Comparison of ENCODE assay signal across 19 cellular contexts in the genomic region with DNA sequence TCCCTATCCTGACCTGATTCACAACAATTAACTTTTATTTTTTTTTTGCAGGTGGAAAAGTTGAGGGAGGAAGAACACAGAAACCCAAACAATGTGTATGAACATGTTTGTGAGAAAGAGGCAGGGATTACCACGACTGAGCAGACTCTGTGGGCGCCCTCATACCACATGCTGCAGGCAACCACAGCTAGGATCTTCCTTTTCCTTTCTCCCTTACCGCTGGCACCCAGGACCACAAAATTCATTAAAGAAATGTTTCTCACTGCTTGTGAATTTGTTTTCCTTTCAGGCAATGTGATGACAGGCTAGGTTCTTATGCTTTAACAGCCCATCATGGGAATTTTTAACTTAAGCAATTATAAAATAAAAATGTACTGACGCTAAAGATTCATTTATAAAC.
DNase-seq lines count a peak whose midpoint lies in the region; ATAC-seq, FAIRE-seq and TF ChIP-seq lines count a peak whose summit lies in the region.
"Had no signal": no experiment of that assay in that cellular context is flagged by ENCODE, and none has a peak within 500 bp of the region (broad histone marks: within the 10 kb centered on the region; RNA-seq: fewer than 3 reads in every experiment).

No MANE protein-coding gene starts in this region.

- peak; percentile 100 for ATAC-seq in DND-41 (ENCODE audit: insufficient read depth, low read depth)
- ATAC-seq in left colon = no peak
- ATAC-seq: SK-N-SH treated with all-trans-retinoic acid at 6 μM for 48 hours had no signal

- H3K36me3 Mint-ChIP-seq in neural progenitor cell = no peaks in the 10 kb centered on the region

- H3K4me3 Mint-ChIP-seq in neural progenitor cell = no peak overlapping the region
- H3K4me3 Mint-ChIP-seq: CD14-positive monocyte, HFFc6 had no signal

- DNase-seq in DND-41 (peak; percentile 61), KBM-7 (peak; percentile 9), bronchial epithelial cell (ENCODE audit: low read depth) (peak; percentile 44), neural progenitor cell (ENCODE audit: low spot score) (no peak), left colon (no peak), DMS53 (lab: John Stamatoyannopoulos, UW) (no peak), foreskin melanocyte (no peak)
- DNase-seq: Caco-2, HFFc6, NCI-H1092 treated with DMSO at 0.1 percent for 48 hours, NCI-H1694 treated with DMSO at 0.1 percent for 48 hours, NCI-H446 treated with DMSO at 0.1 percent for 48 hours, NCI-H82, SHP77 had no signal

- H3K4me1 ChIP-seq in DND-41 (ENCODE audit: insufficient read depth, low read length) = peaks cover 17% of the 10 kb centered on the region
- peaks cover 4% of the 10 kb centered on the region for H3K4me1 ChIP-seq in neural progenitor cell
- H3K4me1 ChIP-seq: Caco-2 had no signal

- no peaks in the 10 kb centered on the region for H4K20me1 ChIP-seq in DND-41 (ENCODE audit: insufficient read depth, low read length)
- H4K20me1 ChIP-seq in neural progenitor cell (ENCODE audit: low read depth) = no peaks in the 10 kb centered on the region

- TF ChIP-seq CTCF in DND-41 (IDR thresholded peaks at IDR 0.05; ENCODE audit: borderline replicate concordance, extremely low read depth, low read length, poor library complexity, severe bottlenecking) = no peak
- no peak for TF ChIP-seq CTCF in bronchial epithelial cell (IDR thresholded peaks at IDR 0.05; ENCODE audit: insufficient read depth, low read length, severe bottlenecking)
- no peak for TF ChIP-seq CTCF in neural progenitor cell (IDR thresholded peaks at IDR 0.05)

- H3K4me2 ChIP-seq in DND-41 (ENCODE audit: insufficient read depth, low read length) = peak overlapping the region; percentile 36; the same call in 1 of the 2 replicates
- no peak overlapping the region for H3K4me2 ChIP-seq in neural progenitor cell

- H3K79me2 ChIP-seq in DND-41 (ENCODE audit: insufficient read depth, low read length) (no peaks in the 10 kb centered on the region), neural progenitor cell (ENCODE audit: low read depth) (no peaks in the 10 kb centered on the region)

- H3K4me3 ChIP-seq in DND-41 (ENCODE audit: low read depth in 1 of 2, low read length in 2 of 2) (no peak overlapping the region), bronchial epithelial cell (ENCODE audit: low read depth, low read length) (no peak overlapping the region), neural progenitor cell (no peak overlapping the region)

- H3K27me3 Mint-ChIP-seq in neural progenitor cell (ENCODE audit: insufficient read depth, low read depth) = no peaks in the 10 kb centered on the region

- H3F3A ChIP-seq in neural progenitor cell (ENCODE audit: low read depth) = no peaks in the 10 kb centered on the region

- no peak for FAIRE-seq in bronchial epithelial cell (lab: Jason Lieb, UNC)
- FAIRE-seq: GM12892, GM19239, RCC 7860 had no signal

- H3K9me3 ChIP-seq in DND-41 (ENCODE audit: insufficient read depth, low read length, severe bottlenecking) (no peaks in the 10 kb centered on the region), neural progenitor cell (ENCODE audit: low read depth) (no peaks in the 10 kb centered on the region)
- H3K9me3 ChIP-seq: Caco-2 had no signal

- no peak overlapping the region for H2AFZ ChIP-seq in DND-41 (ENCODE audit: low read depth, low read length)
- H2AFZ ChIP-seq in neural progenitor cell (replicated peaks) = no peak overlapping the region

- intact Hi-C loops in left colon (cut with DNase I, micrococcal nuclease) = no loop called here

- peak overlapping the region; percentile 63 for H3K27ac Mint-ChIP-seq in neural progenitor cell
- H3K27ac Mint-ChIP-seq: CD14-positive monocyte, HFFc6 had no signal

- H3K9me3 Mint-ChIP-seq in neural progenitor cell = no peaks in the 10 kb centered on the region
- H3K9me3 Mint-ChIP-seq: CD14-positive monocyte, HFFc6 had no signal

- no peak overlapping the region for H3K9ac ChIP-seq in DND-41 (ENCODE audit: low read depth, low read length)
- H3K9ac ChIP-seq in neural progenitor cell = no peak overlapping the region

- in situ Hi-C loops in KBM-7 (cut with MboI; ENCODE audit: low pct_unique_long_range_greater_than_20kb, low sequenced_read_pairs) = no loop called here

- H3K4me1 Mint-ChIP-seq in neural progenitor cell = peaks cover 15% of the 10 kb centered on the region
- H3K4me1 Mint-ChIP-seq: CD14-positive monocyte had no signal

- H3K36me3 ChIP-seq in DND-41 (ENCODE audit: insufficient read depth, low read length) (no peaks in the 10 kb centered on the region; the same call in 1 of the 2 replicates), bronchial epithelial cell (ENCODE audit: control insufficient read depth, insufficient read depth, low read length) (no peaks in the 10 kb centered on the region), neural progenitor cell (no peaks in the 10 kb centered on the region)

- no peak overlapping the region for H3K27ac ChIP-seq in DND-41 (ENCODE audit: low read length)
- no peak overlapping the region for H3K27ac ChIP-seq in neural progenitor cell

- H3K27me3 ChIP-seq in DND-41 (ENCODE audit: insufficient read depth, low read length, poor library complexity) (no peaks in the 10 kb centered on the region), bronchial epithelial cell (ENCODE audit: control insufficient read depth, insufficient read depth, low read length) (no peaks in the 10 kb centered on the region), neural progenitor cell (no peaks in the 10 kb centered on the region)

Comparison
In these comparisons a context has a peak if more than half of its experiments do, and no peak if none do; other contexts are left out.
1. DNase-seq: peak in DND-41 (single experiment), KBM-7 (single experiment) and bronchial epithelial cell (single experiment); none in neural progenitor cell (single experiment), left colon (0 of 2), DMS53 (single experiment) and foreskin melanocyte (single experiment).